In the genomic region with DNA sequence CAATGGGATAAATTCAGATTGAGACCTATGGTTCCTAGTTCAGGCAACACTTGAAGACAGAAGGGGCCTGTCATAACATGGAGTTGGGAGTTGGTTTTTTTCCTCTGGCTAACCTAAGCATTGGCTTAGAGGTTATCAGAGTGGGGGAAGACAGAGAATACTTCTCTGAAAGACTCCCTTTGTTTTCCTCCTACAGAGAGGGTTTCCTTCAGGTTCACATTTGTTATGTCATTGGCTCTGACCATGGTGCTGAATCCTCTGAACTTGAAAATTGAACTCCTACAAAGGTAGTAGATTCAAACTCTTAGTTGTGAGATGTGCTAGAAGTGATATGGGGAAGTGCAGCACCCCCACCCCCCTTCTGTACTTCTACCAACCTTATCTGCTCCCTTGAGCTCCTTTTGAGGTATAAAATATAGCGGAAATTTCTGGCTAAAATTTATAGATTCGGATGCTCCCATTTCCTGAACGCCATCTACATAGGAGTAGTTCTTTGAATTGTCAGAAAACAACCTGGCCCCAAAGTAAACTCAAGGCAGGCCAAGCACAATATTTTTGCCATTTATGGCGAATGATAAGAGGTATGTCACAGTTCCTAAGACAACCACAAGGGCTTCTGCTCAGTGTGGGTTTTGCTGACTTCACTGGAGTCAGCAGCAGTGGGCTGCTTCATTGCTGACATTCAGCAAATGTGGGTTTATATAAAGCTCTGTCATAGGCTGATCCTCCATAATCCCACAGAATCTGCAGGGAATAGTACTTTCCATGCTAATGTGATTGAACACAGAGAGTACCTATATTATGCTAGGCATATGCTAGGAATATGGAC, we compare ENCODE assay signal across 11 cellular contexts.
DNase-seq lines count a peak whose midpoint lies in the region; ATAC-seq and TF ChIP-seq lines count a peak whose summit lies in the region.
"Had no signal": no experiment of that assay in that cellular context is flagged by ENCODE, and none has a peak within 500 bp of the region (broad histone marks: within the 10 kb centered on the region; RNA-seq: fewer than 3 reads in every experiment).

No MANE protein-coding gene starts in this region.

- TF ChIP-seq POLR2A in GM18951 (IDR thresholded peaks at IDR 0.05; ENCODE audit: extremely low read depth, insufficient read depth, insufficient read length), result peak; percentile 2
- no peak for TF ChIP-seq POLR2A in transverse colon (IDR thresholded peaks at IDR 0.05)

- intact Hi-C loops in posterior vena cava (cut with DNase I) (no loop called here), transverse colon (cut with DNase I; ENCODE audit: low total_unique reads) (no loop called here)

- H3K36me3 ChIP-seq in transverse colon, result peaks cover 0 to 38% (median 15%) of the 10 kb centered on the region in 4 donors

- peaks cover 94% of the 10 kb centered on the region for H3K36me3 Mint-ChIP-seq in activated naive CD8-positive, alpha-beta T cell treated with anti-CD3 and anti-CD28 coated beads, Interleukin-2, amount 50 U/mL, for 24 hours (ENCODE audit: low read depth)

- peaks cover 23% of the 10 kb centered on the region for H3K9me3 Mint-ChIP-seq in activated naive CD8-positive, alpha-beta T cell treated with anti-CD3 and anti-CD28 coated beads, Interleukin-2, amount 50 U/mL, for 24 hours

- 90 to 93% methylated on average over 2 to 4 of the region's 4 CpGs for WGBS in transverse colon (ENCODE audit: low coverage in 1 of 2), 2 donors

- H3K27ac ChIP-seq in transverse colon, result no peak overlapping the region
- H3K27ac ChIP-seq: esophagus squamous epithelium, SJSA1 had no signal

- no peak overlapping the region for H3K4me3 ChIP-seq in transverse colon
- H3K4me3 ChIP-seq: esophagus squamous epithelium, SJSA1 had no signal

- ATAC-seq in activated naive CD8-positive, alpha-beta T cell treated with anti-CD3 and anti-CD28 coated beads, Interleukin-2, amount 50 U/mL, for 24 hours, result peak; percentile 47
- no peak for ATAC-seq in HG02885 (IDR thresholded peaks at IDR 0.05; ENCODE audit: poor library complexity, unreplicated experiment)

- no peaks in the 10 kb centered on the region for H3K27me3 ChIP-seq in transverse colon
- H3K27me3 ChIP-seq: esophagus squamous epithelium, SJSA1 had no signal

- no peaks in the 10 kb centered on the region for H3K4me1 ChIP-seq in transverse colon
- H3K4me1 ChIP-seq: SJSA1 had no signal

- TF ChIP-seq CTCF in transverse colon (IDR thresholded peaks at IDR 0.05), result peak in 1 of 5 experiments; percentile 8

- peaks cover 3% of the 10 kb centered on the region for H3K4me1 Mint-ChIP-seq in activated naive CD8-positive, alpha-beta T cell treated with anti-CD3 and anti-CD28 coated beads, Interleukin-2, amount 50 U/mL, for 24 hours

- no peaks in the 10 kb centered on the region for H3K27me3 Mint-ChIP-seq in activated naive CD8-positive, alpha-beta T cell treated with anti-CD3 and anti-CD28 coated beads, Interleukin-2, amount 50 U/mL, for 24 hours
- H3K27me3 Mint-ChIP-seq: naive B cell had no signal

- in situ Hi-C loops in GM18951 (cut with MboI; ENCODE audit: low sequenced_read_pairs, unreplicated experiment), result no loop called here
- in situ Hi-C loops in transverse colon (cut with MboI; ENCODE audit: low pct_ligation_motif_present in 1 of 4, low pct_unique_long_range_greater_than_20kb in 1 of 4, low sequenced_read_pairs in 3 of 4), result loop anchor here in 1 of 4 donors (25.0 kb wide), 1 partner anchor 572 kb away; no protein-coding TSS in a partner anchor

- DNase-seq in NAMALWA (ENCODE audit: low spot score) (peak; percentile 57), myocyte (ENCODE audit: low read depth) (peak; percentile 75), posterior vena cava (ENCODE audit: low spot score) (no peak), transverse colon (no peak)
- no peak for DNase-seq in activated naive CD8-positive, alpha-beta T cell treated with anti-CD3 and anti-CD28 coated beads, Interleukin-2, amount 50 U/mL, for 24 hours
- DNase-seq: activated naive CD4-positive, alpha-beta T cell treated with Interleukin-2 at 50 U/mL for 16 hours; esophagus squamous epithelium; naive B cell had no signal

- no peak for TF ChIP-seq EP300 in transverse colon (IDR thresholded peaks at IDR 0.05; ENCODE audit: low read depth)

- H3K9me3 ChIP-seq in transverse colon, result peaks cover 4 to 8% of the 10 kb centered on the region in 2 donors
- H3K9me3 ChIP-seq: SJSA1 had no signal

- H3K4me3 Mint-ChIP-seq in activated naive CD8-positive, alpha-beta T cell treated with anti-CD3 and anti-CD28 coated beads, Interleukin-2, amount 50 U/mL, for 24 hours, result no peak overlapping the region

- H3K27ac Mint-ChIP-seq in activated naive CD8-positive, alpha-beta T cell treated with anti-CD3 and anti-CD28 coated beads, Interleukin-2, amount 50 U/mL, for 24 hours, result peak overlapping the region; percentile 16

Comparison
In these comparisons a context has a peak if more than half of its experiments do, and no peak if none do; other contexts are left out.
1. DNase-seq: peak in NAMALWA (single experiment) and myocyte (single experiment); none in activated naive CD8-positive, alpha-beta T cell treated with anti-CD3 and anti-CD28 coated beads, Interleukin-2, amount 50 U/mL, for 24 hours (single experiment), posterior vena cava (single experiment) and transverse colon (single experiment).